Comparison of ENCODE assay signal across 13 cellular contexts in genomic region chr5:310941-311434, GRCh38. TPM values are rescaled to one million over a fixed set of nuclear protein-coding genes. Genes with fewer than 3 reads are reported as not detected.
A peak's percentile ranks its signal among the peaks of the same experiment; 100 is the strongest.
DNase-seq lines count a peak whose midpoint lies in the region; ATAC-seq and TF ChIP-seq lines count a peak whose summit lies in the region.
"Had no signal": no experiment of that assay in that cellular context is flagged by ENCODE, and none has a peak within 500 bp of the region (broad histone marks: within the 10 kb centered on the region; RNA-seq: fewer than 3 reads in every experiment).

No MANE protein-coding gene starts in this region.

- no TSS peak for BruUV-seq in PC-3 (replicated peaks; lab: Mats Ljungman, UMichigan)

- H3F3A ChIP-seq in PC-3 (ENCODE audit: low read length, unreplicated experiment): peaks cover 7% of the 10 kb centered on the region

- H3K9ac ChIP-seq in BLaER1 treated with 17β-estradiol and CSF1 and Interleukin-3, amounts not matched to agents 10 nM and 100 nM: peak overlapping the region in 6 of 11 experiments; percentile 5 to 31 (median 20); a peak in 6 of 22 replicates
- peak overlapping the region; percentile 79 for H3K9ac ChIP-seq in PC-3 (ENCODE audit: low read length)

- 0 out of 2 replicates have a peak overlapping the region, but pooled peaks have one; percentile 6 for H2AFZ ChIP-seq in PC-3 (ENCODE audit: low read length)

- H4K20me1 ChIP-seq in BLaER1 treated with 17β-estradiol and CSF1 and Interleukin-3, amounts not matched to agents 10 nM and 100 nM: peaks cover 99 to 100% (median 100%) of the 10 kb centered on the region in 11 experiments
- no peaks in the 10 kb centered on the region for H4K20me1 ChIP-seq in PC-3 (ENCODE audit: low read length)

- H3K4me1 ChIP-seq in BLaER1 treated with 17β-estradiol and CSF1 and Interleukin-3, amounts not matched to agents 10 nM and 100 nM: peaks cover 43 to 90% (median 87%) of the 10 kb centered on the region in 10 experiments
- H3K4me1 ChIP-seq in PC-3 (ENCODE audit: insufficient read depth, low read length) (peaks cover 40% of the 10 kb centered on the region), upper lobe of left lung (no peaks in the 10 kb centered on the region)

- TF ChIP-seq POLR2A in upper lobe of left lung (IDR thresholded peaks at IDR 0.05): no peak

- peak overlapping the region in 2 of 10 experiments; percentile 12 to 17; a peak in 2 of 20 replicates for H3K4me3 ChIP-seq in BLaER1 treated with 17β-estradiol and CSF1 and Interleukin-3, amounts not matched to agents 10 nM and 100 nM
- H3K4me3 ChIP-seq in PC-3 (ENCODE audit: low read length) (peak overlapping the region; percentile 42), upper lobe of left lung (no peak overlapping the region)
- H3K4me3 ChIP-seq: Peyer's patch, thyroid gland had no signal

- peak overlapping the region in 2 of 11 experiments; percentile 7 to 29; a peak in 1 of 22 replicates for H3K27ac ChIP-seq in BLaER1 treated with 17β-estradiol and CSF1 and Interleukin-3, amounts not matched to agents 10 nM and 100 nM
- peak overlapping the region; percentile 98 for H3K27ac ChIP-seq in PC-3 (ENCODE audit: low read length)
- H3K27ac ChIP-seq in upper lobe of left lung: no peak overlapping the region
- H3K27ac ChIP-seq: thyroid gland had no signal

- H3K4me2 ChIP-seq in BLaER1 treated with 17β-estradiol and CSF1 and Interleukin-3, amounts not matched to agents 10 nM and 100 nM: peak overlapping the region; percentile 76 to 91 (median 87)
- H3K4me2 ChIP-seq in PC-3 (ENCODE audit: low read length): peak overlapping the region; percentile 55

- intact Hi-C loops in PC-3 (cut with micrococcal nuclease): no loop called here

- peaks cover 45% of the 10 kb centered on the region for H3K79me2 ChIP-seq in PC-3 (ENCODE audit: low read length)

- DNase-seq in PC-3 (peak; percentile 91), dermis blood vessel endothelial cell (peak; percentile 95), mesenteric fat pad (ENCODE audit: low spot score) (peak; percentile 59), RPMI8226 (no peak), upper lobe of left lung (no peak)
- DNase-seq: activated CD4-positive, alpha-beta T cell treated with anti-CD3 and anti-CD28 coated beads for 4 hours; NCI-H2081; NCI-H69; thyroid gland had no signal

- no peaks in the 10 kb centered on the region for H3K9me2 ChIP-seq in PC-3 (replicated peaks; ENCODE audit: low read length)

- H3K36me3 ChIP-seq in BLaER1 treated with 17β-estradiol and CSF1 and Interleukin-3, amounts not matched to agents 10 nM and 100 nM: peaks cover 32 to 86% (median 59%) of the 10 kb centered on the region in 11 experiments
- H3K36me3 ChIP-seq in PC-3 (ENCODE audit: low read depth, low read length): peaks cover 37% of the 10 kb centered on the region; the same call in 1 of the 2 replicates
- peaks cover 17 to 89% (median 56%) of the 10 kb centered on the region in 4 donors for H3K36me3 ChIP-seq in upper lobe of left lung

- no peaks in the 10 kb centered on the region for H3K9me3 ChIP-seq in BLaER1 treated with 17β-estradiol and CSF1 and Interleukin-3, amounts not matched to agents 10 nM and 100 nM (replicated peaks in 1 of 11)
- no peaks in the 10 kb centered on the region for H3K9me3 ChIP-seq in PC-3 (ENCODE audit: low read length)
- H3K9me3 ChIP-seq in upper lobe of left lung: no peaks in the 10 kb centered on the region
- H3K9me3 ChIP-seq: Peyer's patch, thyroid gland had no signal

- CTCF ChIA-PET in PC-3 (lab: Charles Lee): no interaction called here

- WGBS in upper lobe of left lung, 2 donors: 77 to 80% methylated on average over 15 to 16 of the region's 16 CpGs

- H3K27me3 ChIP-seq in BLaER1 treated with 17β-estradiol and CSF1 and Interleukin-3, amounts not matched to agents 10 nM and 100 nM: no peaks in the 10 kb centered on the region; a peak in 1 of 22 replicates
- H3K27me3 ChIP-seq in PC-3 (ENCODE audit: low read length) (no peaks in the 10 kb centered on the region), upper lobe of left lung (no peaks in the 10 kb centered on the region)
- H3K27me3 ChIP-seq: Peyer's patch, thyroid gland had no signal

- ATAC-seq in PC-3: peak; percentile 84
- ATAC-seq in HG02642 (IDR thresholded peaks at IDR 0.05; ENCODE audit: poor library complexity, unreplicated experiment): no peak
- ATAC-seq in HG03354 (IDR thresholded peaks at IDR 0.05; ENCODE audit: poor library complexity, severe bottlenecking, unreplicated experiment): no peak
- ATAC-seq in upper lobe of left lung (ENCODE audit: low FRiP score in 2 of 2): no peak

- POLR2A ChIA-PET in PC-3 (lab: Charles Lee; ENCODE audit: unreplicated experiment): no interaction called here

- TF ChIP-seq EP300 in upper lobe of left lung (IDR thresholded peaks at IDR 0.05): no peak

- TF ChIP-seq CTCF in PC-3 (conservative IDR thresholded peaks at IDR 0.05; ENCODE audit: low read depth, low read length) (no peak), upper lobe of left lung (IDR thresholded peaks at IDR 0.05) (no peak)

RNA-seq across cellular contexts. Expression of gene AHRR, which starts 10.5 kb away (rescaled TPM):
- 1.6 and 1.9 TPM in 2 replicates for total RNA-seq in PC-3 (2014; rRNA removed)
- 7.4 and 13.4 TPM in 2 replicates for total RNA-seq in dermis blood vessel endothelial cell
- total RNA-seq in mesenteric fat pad: 4.5 TPM
- total RNA-seq in upper lobe of left lung: 1 to 10 TPM; 1.3 to 8.6 (median 4.4) TPM

RNA-seq across cellular contexts. Expression of gene PDCD6, which starts 39.5 kb away (rescaled TPM):
- total RNA-seq in PC-3 (2014; rRNA removed): 158 and 200 TPM in 2 replicates
- total RNA-seq in dermis blood vessel endothelial cell: 98.2 and 131 TPM in 2 replicates
- 66.7 TPM for total RNA-seq in mesenteric fat pad
- total RNA-seq in upper lobe of left lung: 10 to 100 TPM; 63.9 to 79.7 (median 73.5) TPM

Comparison
In these comparisons a context has a peak if more than half of its experiments do, and no peak if none do; other contexts are left out.
1. DNase-seq: peak in PC-3 (single experiment), dermis blood vessel endothelial cell (single experiment) and mesenteric fat pad (single experiment); none in RPMI8226 (single experiment) and upper lobe of left lung (0 of 2).